Comparison of ENCODE assay signal across 1 cellular context in the genomic region with DNA sequence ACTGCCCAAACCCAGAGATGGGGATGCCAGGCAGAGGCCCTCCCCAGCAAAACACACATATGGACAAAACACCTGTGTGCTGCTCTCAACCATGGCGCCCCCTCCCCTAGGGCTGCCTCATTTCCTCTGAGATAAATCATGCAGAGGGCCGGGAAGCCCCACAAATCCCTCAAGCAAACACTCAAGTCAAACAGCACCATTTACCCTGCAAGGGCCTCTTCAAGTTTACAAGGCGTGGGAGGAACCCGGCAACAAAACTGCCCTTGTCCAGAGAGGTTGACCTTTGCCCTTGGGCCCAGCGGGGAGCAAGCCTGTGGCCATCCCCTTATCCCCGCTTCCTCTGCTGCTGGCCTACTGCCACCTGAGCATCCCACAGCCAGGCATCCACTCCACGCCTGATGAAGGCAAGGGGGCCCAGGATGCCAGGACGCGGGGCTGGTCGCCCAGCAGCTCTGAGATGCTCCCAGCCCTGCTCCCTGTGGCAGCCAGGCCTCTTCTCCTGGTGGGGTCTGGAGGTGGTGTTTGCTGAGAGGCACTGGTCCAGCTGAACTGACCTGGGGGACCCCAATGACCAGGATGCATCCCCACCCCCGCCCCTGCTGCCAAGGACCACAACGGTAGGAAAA.
TF ChIP-seq lines count a peak whose summit lies in the region.

No MANE protein-coding gene starts in this region.

TF ChIP-seq in HepG2, 621 proteins besides CTCF, POLR2A, EP300 and RAD21 (continued from another document and continues in another):
- no peak for TF ChIP-seq ZNF7 (CRISPR knock-in tag; IDR thresholded peaks at IDR 0.05)
- TF ChIP-seq ZBTB1 (CRISPR knock-in tag; IDR thresholded peaks at IDR 0.05; ENCODE audit: borderline replicate concordance) = no peak
- no peak for TF ChIP-seq ZNF766 (CRISPR knock-in tag; IDR thresholded peaks at IDR 0.05; ENCODE audit: borderline replicate concordance)
- TF ChIP-seq MED1 (CRISPR knock-in tag; IDR thresholded peaks at IDR 0.05) = peak; percentile 96
- no peak for TF ChIP-seq ZEB1 (IDR thresholded peaks at IDR 0.05; ENCODE audit: insufficient replicate concordance, low read depth)
- TF ChIP-seq FOSL1 (CRISPR knock-in tag; IDR thresholded peaks at IDR 0.05; ENCODE audit: borderline replicate concordance) = peak; percentile 61; the same call in 1 of the 2 replicates
- peak; percentile 67 for TF ChIP-seq ZSCAN25 (CRISPR knock-in tag; IDR thresholded peaks at IDR 0.05)
- TF ChIP-seq ARNT2 (CRISPR knock-in tag; IDR thresholded peaks at IDR 0.05; ENCODE audit: low read depth) = peak; percentile 92
- no peak for TF ChIP-seq RARG (CRISPR knock-in tag; IDR thresholded peaks at IDR 0.05; ENCODE audit: low read depth)
- no peak for TF ChIP-seq NFE2L1 (CRISPR knock-in tag; IDR thresholded peaks at IDR 0.05; ENCODE audit: borderline replicate concordance)
- TF ChIP-seq, protein P1, sequence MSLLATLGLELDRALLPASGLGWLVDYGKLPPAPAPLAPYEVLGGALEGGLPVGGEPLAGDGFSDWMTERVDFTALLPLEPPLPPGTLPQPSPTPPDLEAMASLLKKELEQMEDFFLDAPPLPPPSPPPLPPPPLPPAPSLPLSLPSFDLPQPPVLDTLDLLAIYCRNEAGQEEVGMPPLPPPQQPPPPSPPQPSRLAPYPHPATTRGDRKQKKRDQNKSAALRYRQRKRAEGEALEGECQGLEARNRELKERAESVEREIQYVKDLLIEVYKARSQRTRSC (CRISPR knock-in tag; IDR thresholded peaks at IDR 0.05; ENCODE audit: low read depth) = 0 out of 2 replicates have a peak, but pooled peaks have one; percentile 48
- TF ChIP-seq, protein P2, sequence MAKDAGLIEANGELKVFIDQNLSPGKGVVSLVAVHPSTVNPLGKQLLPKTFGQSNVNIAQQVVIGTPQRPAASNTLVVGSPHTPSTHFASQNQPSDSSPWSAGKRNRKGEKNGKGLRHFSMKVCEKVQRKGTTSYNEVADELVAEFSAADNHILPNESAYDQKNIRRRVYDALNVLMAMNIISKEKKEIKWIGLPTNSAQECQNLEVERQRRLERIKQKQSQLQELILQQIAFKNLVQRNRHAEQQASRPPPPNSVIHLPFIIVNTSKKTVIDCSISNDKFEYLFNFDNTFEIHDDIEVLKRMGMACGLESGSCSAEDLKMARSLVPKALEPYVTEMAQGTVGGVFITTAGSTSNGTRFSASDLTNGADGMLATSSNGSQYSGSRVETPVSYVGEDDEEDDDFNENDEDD (CRISPR knock-in tag; IDR thresholded peaks at IDR 0.05; ENCODE audit: borderline replicate concordance) = peak; percentile 72; the same call in 1 of the 2 replicates
- TF ChIP-seq, protein P3, sequence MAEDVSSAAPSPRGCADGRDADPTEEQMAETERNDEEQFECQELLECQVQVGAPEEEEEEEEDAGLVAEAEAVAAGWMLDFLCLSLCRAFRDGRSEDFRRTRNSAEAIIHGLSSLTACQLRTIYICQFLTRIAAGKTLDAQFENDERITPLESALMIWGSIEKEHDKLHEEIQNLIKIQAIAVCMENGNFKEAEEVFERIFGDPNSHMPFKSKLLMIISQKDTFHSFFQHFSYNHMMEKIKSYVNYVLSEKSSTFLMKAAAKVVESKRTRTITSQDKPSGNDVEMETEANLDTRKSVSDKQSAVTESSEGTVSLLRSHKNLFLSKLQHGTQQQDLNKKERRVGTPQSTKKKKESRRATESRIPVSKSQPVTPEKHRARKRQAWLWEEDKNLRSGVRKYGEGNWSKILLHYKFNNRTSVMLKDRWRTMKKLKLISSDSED (CRISPR knock-in tag; IDR thresholded peaks at IDR 0.05) = no peak
- TF ChIP-seq HNF4G (IDR thresholded peaks at IDR 0.05; ENCODE audit: borderline replicate concordance, low read depth, low read length) = peak; percentile 97
- TF ChIP-seq HNF4G (CRISPR knock-in tag; IDR thresholded peaks at IDR 0.05; ENCODE audit: borderline replicate concordance, low read depth) = peak; percentile 95
- TF ChIP-seq ELF3 (CRISPR knock-in tag; IDR thresholded peaks at IDR 0.05) = peak; percentile 91
- TF ChIP-seq, protein P4, sequence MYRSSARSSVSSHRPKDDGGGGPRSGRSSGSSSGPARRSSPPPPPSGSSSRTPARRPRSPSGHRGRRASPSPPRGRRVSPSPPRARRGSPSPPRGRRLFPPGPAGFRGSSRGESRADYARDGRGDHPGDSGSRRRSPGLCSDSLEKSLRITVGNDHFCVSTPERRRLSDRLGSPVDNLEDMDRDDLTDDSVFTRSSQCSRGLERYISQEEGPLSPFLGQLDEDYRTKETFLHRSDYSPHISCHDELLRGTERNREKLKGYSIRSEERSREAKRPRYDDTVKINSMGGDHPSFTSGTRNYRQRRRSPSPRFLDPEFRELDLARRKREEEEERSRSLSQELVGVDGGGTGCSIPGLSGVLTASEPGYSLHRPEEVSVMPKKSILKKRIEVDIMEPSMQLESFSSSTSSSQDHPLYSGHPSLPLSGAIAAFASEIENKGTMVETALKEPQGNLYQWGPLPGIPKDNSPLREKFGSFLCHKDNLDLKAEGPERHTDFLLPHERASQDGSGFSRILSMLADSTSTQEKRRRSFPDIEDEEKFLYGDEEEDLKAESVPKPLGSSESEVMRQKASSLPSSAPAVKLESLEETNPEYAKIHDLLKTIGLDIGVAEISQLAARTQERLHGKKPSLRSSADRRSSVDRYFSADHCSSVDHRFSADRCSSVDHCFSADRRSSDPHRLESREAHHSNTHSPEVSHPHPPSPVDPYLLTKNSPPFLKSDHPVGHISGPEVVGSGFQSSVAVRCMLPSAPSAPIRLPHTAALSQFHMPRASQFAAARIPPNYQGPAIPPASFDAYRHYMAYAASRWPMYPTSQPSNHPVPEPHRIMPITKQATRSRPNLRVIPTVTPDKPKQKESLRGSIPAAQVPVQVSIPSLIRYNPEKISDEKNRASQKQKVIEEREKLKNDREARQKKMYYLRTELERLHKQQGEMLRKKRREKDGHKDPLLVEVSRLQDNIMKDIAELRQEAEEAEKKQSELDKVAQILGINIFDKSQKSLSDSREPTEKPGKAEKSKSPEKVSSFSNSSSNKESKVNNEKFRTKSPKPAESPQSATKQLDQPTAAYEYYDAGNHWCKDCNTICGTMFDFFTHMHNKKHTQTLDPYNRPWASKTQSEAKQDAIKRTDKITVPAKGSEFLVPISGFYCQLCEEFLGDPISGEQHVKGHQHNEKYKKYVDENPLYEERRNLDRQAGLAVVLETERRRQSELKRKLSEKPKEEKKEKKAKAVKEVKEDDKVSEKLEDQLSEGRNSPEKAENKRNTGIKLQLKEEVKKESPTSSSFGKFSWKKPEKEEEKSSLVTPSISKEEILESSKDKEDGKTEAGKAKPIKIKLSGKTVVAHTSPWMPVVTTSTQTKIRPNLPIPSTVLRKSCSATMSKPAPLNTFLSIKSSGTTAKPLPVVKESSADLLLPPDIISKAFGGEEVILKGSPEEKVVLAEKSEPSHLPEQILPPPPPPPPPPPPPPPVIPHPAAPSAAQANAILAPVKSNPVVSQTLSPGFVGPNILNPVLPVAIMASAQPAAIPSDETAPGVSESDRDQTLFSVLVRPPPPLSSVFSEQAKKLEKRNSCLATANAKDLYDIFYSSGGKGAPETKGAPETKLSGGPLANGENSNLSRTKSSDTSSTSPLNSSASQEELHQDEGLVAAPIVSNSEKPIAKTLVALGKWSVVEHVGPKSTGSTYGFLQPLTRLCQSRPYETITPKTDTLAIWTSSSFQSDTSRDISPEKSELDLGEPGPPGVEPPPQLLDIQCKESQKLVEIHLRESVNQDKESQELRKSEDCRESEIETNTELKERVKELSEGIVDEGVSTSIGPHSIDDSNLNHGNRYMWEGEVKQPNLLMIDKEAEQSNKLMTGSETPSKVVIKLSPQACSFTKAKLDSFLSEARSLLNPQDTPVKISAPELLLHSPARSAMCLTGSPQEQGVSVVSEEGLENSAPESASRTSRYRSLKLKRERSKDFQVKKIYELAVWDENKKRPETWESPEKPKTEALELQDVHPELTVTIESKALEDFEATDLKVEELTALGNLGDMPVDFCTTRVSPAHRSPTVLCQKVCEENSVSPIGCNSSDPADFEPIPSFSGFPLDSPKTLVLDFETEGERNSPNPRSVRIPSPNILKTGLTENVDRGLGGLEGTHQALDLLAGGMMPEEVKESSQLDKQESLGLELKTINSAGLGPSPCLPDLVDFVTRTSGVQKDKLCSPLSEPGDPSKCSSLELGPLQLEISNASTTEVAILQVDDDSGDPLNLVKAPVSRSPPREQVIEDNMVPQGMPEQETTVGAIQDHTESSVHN (CRISPR knock-in tag; IDR thresholded peaks at IDR 0.05) = peak; percentile 78
- TF ChIP-seq ZSCAN22 (CRISPR knock-in tag; IDR thresholded peaks at IDR 0.05) = peak; percentile 59; the same call in 1 of the 2 replicates
- TF ChIP-seq REPIN1 (CRISPR knock-in tag; IDR thresholded peaks at IDR 0.05; ENCODE audit: borderline replicate concordance, low read depth) = peak; percentile 90; the same call in 1 of the 2 replicates
- TF ChIP-seq ELF1 (CRISPR knock-in tag; IDR thresholded peaks at IDR 0.05) = peak; percentile 61; the same call in 1 of the 2 replicates
- no peak for TF ChIP-seq MIER2 (CRISPR knock-in tag; IDR thresholded peaks at IDR 0.05)
- no peak; the same call in 1 of the 2 replicates for TF ChIP-seq SMC3 (IDR thresholded peaks at IDR 0.05; ENCODE audit: low read length)
- TF ChIP-seq MAFG (CRISPR knock-in tag; IDR thresholded peaks at IDR 0.05) = no peak
- no peak for TF ChIP-seq MXI1 (IDR thresholded peaks at IDR 0.05; ENCODE audit: borderline replicate concordance, low read depth, low read length)
- TF ChIP-seq, protein P5, sequence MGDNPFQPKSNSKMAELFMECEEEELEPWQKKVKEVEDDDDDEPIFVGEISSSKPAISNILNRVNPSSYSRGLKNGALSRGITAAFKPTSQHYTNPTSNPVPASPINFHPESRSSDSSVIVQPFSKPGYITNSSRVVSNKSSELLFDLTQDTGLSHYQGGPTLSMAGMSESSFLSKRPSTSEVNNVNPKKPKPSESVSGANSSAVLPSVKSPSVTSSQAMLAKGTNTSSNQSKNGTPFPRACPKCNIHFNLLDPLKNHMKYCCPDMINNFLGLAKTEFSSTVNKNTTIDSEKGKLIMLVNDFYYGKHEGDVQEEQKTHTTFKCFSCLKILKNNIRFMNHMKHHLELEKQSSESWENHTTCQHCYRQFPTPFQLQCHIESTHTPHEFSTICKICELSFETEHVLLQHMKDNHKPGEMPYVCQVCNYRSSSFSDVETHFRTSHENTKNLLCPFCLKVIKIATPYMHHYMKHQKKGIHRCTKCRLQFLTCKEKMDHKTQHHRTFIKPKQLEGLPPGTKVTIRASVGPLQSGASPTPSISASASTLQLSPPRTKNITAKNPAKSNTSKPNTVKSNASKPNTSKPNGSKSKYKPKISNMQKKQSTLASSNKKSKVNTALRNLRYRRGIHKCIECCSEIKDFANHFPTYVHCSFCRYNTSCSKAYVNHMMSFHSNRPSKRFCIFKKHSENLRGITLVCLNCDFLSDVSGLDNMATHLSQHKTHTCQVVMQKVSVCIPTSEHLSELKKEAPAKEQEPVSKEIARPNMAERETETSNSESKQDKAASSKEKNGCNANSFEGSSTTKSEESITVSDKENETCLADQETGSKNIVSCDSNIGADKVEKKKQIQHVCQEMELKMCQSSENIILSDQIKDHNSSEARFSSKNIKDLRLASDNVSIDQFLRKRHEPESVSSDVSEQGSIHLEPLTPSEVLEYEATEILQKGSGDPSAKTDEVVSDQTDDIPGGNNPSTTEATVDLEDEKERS (CRISPR knock-in tag; IDR thresholded peaks at IDR 0.05) = 0 out of 2 replicates have a peak, but pooled peaks have one; percentile 46
- TF ChIP-seq, protein P6, sequence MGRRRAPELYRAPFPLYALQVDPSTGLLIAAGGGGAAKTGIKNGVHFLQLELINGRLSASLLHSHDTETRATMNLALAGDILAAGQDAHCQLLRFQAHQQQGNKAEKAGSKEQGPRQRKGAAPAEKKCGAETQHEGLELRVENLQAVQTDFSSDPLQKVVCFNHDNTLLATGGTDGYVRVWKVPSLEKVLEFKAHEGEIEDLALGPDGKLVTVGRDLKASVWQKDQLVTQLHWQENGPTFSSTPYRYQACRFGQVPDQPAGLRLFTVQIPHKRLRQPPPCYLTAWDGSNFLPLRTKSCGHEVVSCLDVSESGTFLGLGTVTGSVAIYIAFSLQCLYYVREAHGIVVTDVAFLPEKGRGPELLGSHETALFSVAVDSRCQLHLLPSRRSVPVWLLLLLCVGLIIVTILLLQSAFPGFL (CRISPR knock-in tag; IDR thresholded peaks at IDR 0.05) = no peak
- peak; percentile 77; the same call in 1 of the 2 replicates for TF ChIP-seq ZNF724P (CRISPR knock-in tag; IDR thresholded peaks at IDR 0.05; ENCODE audit: borderline replicate concordance)
- TF ChIP-seq, protein P7, sequence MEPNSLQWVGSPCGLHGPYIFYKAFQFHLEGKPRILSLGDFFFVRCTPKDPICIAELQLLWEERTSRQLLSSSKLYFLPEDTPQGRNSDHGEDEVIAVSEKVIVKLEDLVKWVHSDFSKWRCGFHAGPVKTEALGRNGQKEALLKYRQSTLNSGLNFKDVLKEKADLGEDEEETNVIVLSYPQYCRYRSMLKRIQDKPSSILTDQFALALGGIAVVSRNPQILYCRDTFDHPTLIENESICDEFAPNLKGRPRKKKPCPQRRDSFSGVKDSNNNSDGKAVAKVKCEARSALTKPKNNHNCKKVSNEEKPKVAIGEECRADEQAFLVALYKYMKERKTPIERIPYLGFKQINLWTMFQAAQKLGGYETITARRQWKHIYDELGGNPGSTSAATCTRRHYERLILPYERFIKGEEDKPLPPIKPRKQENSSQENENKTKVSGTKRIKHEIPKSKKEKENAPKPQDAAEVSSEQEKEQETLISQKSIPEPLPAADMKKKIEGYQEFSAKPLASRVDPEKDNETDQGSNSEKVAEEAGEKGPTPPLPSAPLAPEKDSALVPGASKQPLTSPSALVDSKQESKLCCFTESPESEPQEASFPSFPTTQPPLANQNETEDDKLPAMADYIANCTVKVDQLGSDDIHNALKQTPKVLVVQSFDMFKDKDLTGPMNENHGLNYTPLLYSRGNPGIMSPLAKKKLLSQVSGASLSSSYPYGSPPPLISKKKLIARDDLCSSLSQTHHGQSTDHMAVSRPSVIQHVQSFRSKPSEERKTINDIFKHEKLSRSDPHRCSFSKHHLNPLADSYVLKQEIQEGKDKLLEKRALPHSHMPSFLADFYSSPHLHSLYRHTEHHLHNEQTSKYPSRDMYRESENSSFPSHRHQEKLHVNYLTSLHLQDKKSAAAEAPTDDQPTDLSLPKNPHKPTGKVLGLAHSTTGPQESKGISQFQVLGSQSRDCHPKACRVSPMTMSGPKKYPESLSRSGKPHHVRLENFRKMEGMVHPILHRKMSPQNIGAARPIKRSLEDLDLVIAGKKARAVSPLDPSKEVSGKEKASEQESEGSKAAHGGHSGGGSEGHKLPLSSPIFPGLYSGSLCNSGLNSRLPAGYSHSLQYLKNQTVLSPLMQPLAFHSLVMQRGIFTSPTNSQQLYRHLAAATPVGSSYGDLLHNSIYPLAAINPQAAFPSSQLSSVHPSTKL (CRISPR knock-in tag; IDR thresholded peaks at IDR 0.05) = peak; percentile 96
- TF ChIP-seq, protein P8, sequence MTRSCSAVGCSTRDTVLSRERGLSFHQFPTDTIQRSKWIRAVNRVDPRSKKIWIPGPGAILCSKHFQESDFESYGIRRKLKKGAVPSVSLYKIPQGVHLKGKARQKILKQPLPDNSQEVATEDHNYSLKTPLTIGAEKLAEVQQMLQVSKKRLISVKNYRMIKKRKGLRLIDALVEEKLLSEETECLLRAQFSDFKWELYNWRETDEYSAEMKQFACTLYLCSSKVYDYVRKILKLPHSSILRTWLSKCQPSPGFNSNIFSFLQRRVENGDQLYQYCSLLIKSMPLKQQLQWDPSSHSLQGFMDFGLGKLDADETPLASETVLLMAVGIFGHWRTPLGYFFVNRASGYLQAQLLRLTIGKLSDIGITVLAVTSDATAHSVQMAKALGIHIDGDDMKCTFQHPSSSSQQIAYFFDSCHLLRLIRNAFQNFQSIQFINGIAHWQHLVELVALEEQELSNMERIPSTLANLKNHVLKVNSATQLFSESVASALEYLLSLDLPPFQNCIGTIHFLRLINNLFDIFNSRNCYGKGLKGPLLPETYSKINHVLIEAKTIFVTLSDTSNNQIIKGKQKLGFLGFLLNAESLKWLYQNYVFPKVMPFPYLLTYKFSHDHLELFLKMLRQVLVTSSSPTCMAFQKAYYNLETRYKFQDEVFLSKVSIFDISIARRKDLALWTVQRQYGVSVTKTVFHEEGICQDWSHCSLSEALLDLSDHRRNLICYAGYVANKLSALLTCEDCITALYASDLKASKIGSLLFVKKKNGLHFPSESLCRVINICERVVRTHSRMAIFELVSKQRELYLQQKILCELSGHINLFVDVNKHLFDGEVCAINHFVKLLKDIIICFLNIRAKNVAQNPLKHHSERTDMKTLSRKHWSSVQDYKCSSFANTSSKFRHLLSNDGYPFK (CRISPR knock-in tag; IDR thresholded peaks at IDR 0.05; ENCODE audit: borderline replicate concordance) = no peak; the same call in 1 of the 2 replicates
